ENCODE assay signal across 14 cellular contexts in genomic region chr19:17467471-17468301, GRCh38. TPM values are rescaled to one million over a fixed set of nuclear protein-coding genes. Genes with fewer than 3 reads are reported as not detected.
DNase-seq lines count a peak whose midpoint lies in the region; ATAC-seq and TF ChIP-seq lines count a peak whose summit lies in the region.
"Had no signal": no experiment of that assay in that cellular context is flagged by ENCODE, and none has a peak within 500 bp of the region (broad histone marks: within the 10 kb centered on the region; RNA-seq: fewer than 3 reads in every experiment).

No MANE protein-coding gene starts in this region.

- H3K36me3 ChIP-seq in HEK293 (ENCODE audit: control insufficient read depth in 2 of 2, insufficient read depth in 1 of 2, low read length in 2 of 2) (no peaks in the 10 kb centered on the region), parathyroid adenoma (ENCODE audit: control insufficient read depth, insufficient read depth, low read length) (no peaks in the 10 kb centered on the region), brain microvascular endothelial cell (replicated peaks) (no peaks in the 10 kb centered on the region)
- H3K36me3 ChIP-seq: Peyer's patch had no signal

- TF ChIP-seq CTCF in 22Rv1 (IDR thresholded peaks at IDR 0.05) (no peak), HEK293 (tag by site-specific recombination; IDR thresholded peaks at IDR 0.05) (no peak), dorsolateral prefrontal cortex (IDR thresholded peaks at IDR 0.05 in 54 of 56, conservative IDR thresholded peaks at IDR 0.05 in 2 of 56; ENCODE audit: low read depth in 1 of 56, partially characterized antibody in 56 of 56) (no peak), parathyroid adenoma (IDR thresholded peaks at IDR 0.05) (no peak), brain microvascular endothelial cell (IDR thresholded peaks at IDR 0.05; ENCODE audit: low read depth, low read length, missing control alignments) (no peak)

- no peaks in the 10 kb centered on the region for H3K9me3 Mint-ChIP-seq in stimulated activated naive B cell treated with anti-CD40 and anti-IgM and Interleukin-4, amounts not matched to agents 10 μg/mL and 1 μg/mL and 100 μg/mL, for 72 hours
- H3K9me3 Mint-ChIP-seq: activated naive CD4-positive, alpha-beta T cell treated with anti-CD3 and anti-CD28 coated beads, Interleukin-2, amount 50 U/mL, for 24 hours had no signal

- H3K27me3 Mint-ChIP-seq in stimulated activated naive B cell treated with anti-CD40 and anti-IgM and Interleukin-4, amounts not matched to agents 10 μg/mL and 1 μg/mL and 100 μg/mL, for 72 hours: peaks cover 4 to 7% of the 10 kb centered on the region in 2 donors
- H3K27me3 Mint-ChIP-seq: activated naive CD4-positive, alpha-beta T cell treated with anti-CD3 and anti-CD28 coated beads, Interleukin-2, amount 50 U/mL, for 24 hours had no signal

- no peak for ATAC-seq in stimulated activated naive B cell treated with anti-CD40 and anti-IgM and Interleukin-4, amounts not matched to agents 10 μg/mL and 1 μg/mL and 100 μg/mL, for 72 hours (replicated peaks)
- no peak for ATAC-seq in HG02973 (IDR thresholded peaks at IDR 0.05; ENCODE audit: unreplicated experiment)

- H3K4me1 ChIP-seq in HEK293 (ENCODE audit: control insufficient read depth, insufficient read depth, low read length) (peaks cover 6% of the 10 kb centered on the region; the same call in 1 of the 2 replicates), parathyroid adenoma (peaks cover 12% of the 10 kb centered on the region)

- H3K9ac ChIP-seq in parathyroid adenoma: no peak overlapping the region

- in situ Hi-C loops in brain microvascular endothelial cell (cut with HindIII; ENCODE audit: low pct_ligation_motif_present, low sequenced_read_pairs): no loop called here

- H3K4me3 Mint-ChIP-seq in stimulated activated naive B cell treated with anti-CD40 and anti-IgM and Interleukin-4, amounts not matched to agents 10 μg/mL and 1 μg/mL and 100 μg/mL, for 72 hours: no peak overlapping the region

- H3K4me1 Mint-ChIP-seq in stimulated activated naive B cell treated with anti-CD40 and anti-IgM and Interleukin-4, amounts not matched to agents 10 μg/mL and 1 μg/mL and 100 μg/mL, for 72 hours: peaks cover 31 to 49% of the 10 kb centered on the region in 2 donors

- H3K27ac Mint-ChIP-seq in stimulated activated naive B cell treated with anti-CD40 and anti-IgM and Interleukin-4, amounts not matched to agents 10 μg/mL and 1 μg/mL and 100 μg/mL, for 72 hours: no peak overlapping the region

- H3K9me3 ChIP-seq in HEK293 (ENCODE audit: control insufficient read depth, insufficient read depth, low read depth, low read length) (no peaks in the 10 kb centered on the region), parathyroid adenoma (ENCODE audit: control insufficient read depth, low read length) (no peaks in the 10 kb centered on the region)
- H3K9me3 ChIP-seq: Peyer's patch had no signal

- H3K27ac ChIP-seq in 22Rv1: peak overlapping the region; percentile 83
- H3K27ac ChIP-seq in HEK293 (ENCODE audit: extremely low read depth, low read depth, low read length): no peak overlapping the region
- H3K27ac ChIP-seq in dorsolateral prefrontal cortex: peak overlapping the region in 54 of 59 donors; percentile 21 to 99 (median 89)
- peak overlapping the region; percentile 91 for H3K27ac ChIP-seq in parathyroid adenoma
- no peak overlapping the region for H3K27ac ChIP-seq in brain microvascular endothelial cell

- peak overlapping the region; percentile 73 for H2AFZ ChIP-seq in parathyroid adenoma

- peak overlapping the region; percentile 88 for H3K4me2 ChIP-seq in parathyroid adenoma (ENCODE audit: low read length)

- H3K27me3 ChIP-seq in dorsolateral prefrontal cortex: no peaks in the 10 kb centered on the region
- H3K27me3 ChIP-seq in parathyroid adenoma (ENCODE audit: control insufficient read depth, insufficient read depth, low read length): no peaks in the 10 kb centered on the region
- H3K27me3 ChIP-seq in brain microvascular endothelial cell (replicated peaks): no peaks in the 10 kb centered on the region
- H3K27me3 ChIP-seq: Peyer's patch had no signal

- POLR2A ChIA-PET in HEK293 (lab: Yijun Ruan, JAX): interaction anchor here (0.6 kb wide), 1 partner anchor 28 kb away, joined by 3 read pairs; no protein-coding TSS in a partner anchor

- DNase-seq in dorsolateral prefrontal cortex: no peak
- no peak for DNase-seq in stimulated activated naive B cell treated with anti-CD40 and anti-IgM and Interleukin-4, amounts not matched to agents 10 μg/mL and 1 μg/mL and 100 μg/mL, for 72 hours
- no peak for DNase-seq in HCEC 1CT
- DNase-seq in brain microvascular endothelial cell: no peak
- DNase-seq: NCI-H226, Peyer's patch, T-helper 2 cell had no signal

- intact Hi-C loops in dorsolateral prefrontal cortex (cut with DNase I): loop anchor here (5.0 to 10.0 kb wide), 3 partner anchors 73 to 123 kb away; partner anchors contain the start of gene CCDC194 (in 1 of the 2)

- peaks cover 12% of the 10 kb centered on the region for H3K79me2 ChIP-seq in parathyroid adenoma

- CTCF ChIA-PET in HEK293 (lab: Yijun Ruan, JAX): interaction anchor here (0.6 to 5.5 kb wide), 6 partner anchors 9 to 392 kb away, joined by 3 to 53 read pairs (median 14); partner anchors contain the start of genes RPL18A and TMEM221

- H3K4me3 ChIP-seq in HEK293 (ENCODE audit: low read depth, low read length) (no peak overlapping the region), dorsolateral prefrontal cortex (peak overlapping the region in 39 of 59 donors; percentile 5 to 99 (median 85)), parathyroid adenoma (ENCODE audit: low read depth, low read length) (peak overlapping the region; percentile 44), brain microvascular endothelial cell (ENCODE audit: low read depth, low read length) (no peak overlapping the region)

- H3K36me3 Mint-ChIP-seq in stimulated activated naive B cell treated with anti-CD40 and anti-IgM and Interleukin-4, amounts not matched to agents 10 μg/mL and 1 μg/mL and 100 μg/mL, for 72 hours: no peaks in the 10 kb centered on the region
- H3K36me3 Mint-ChIP-seq: activated naive CD4-positive, alpha-beta T cell treated with anti-CD3 and anti-CD28 coated beads, Interleukin-2, amount 50 U/mL, for 24 hours had no signal

TF ChIP-seq in HEK293, 187 proteins besides CTCF, POLR2A, EP300 and RAD21 (continues in another document):
- TF ChIP-seq EGR2 (tag by site-specific recombination; IDR thresholded peaks at IDR 0.05; ENCODE audit: low read depth) (0 out of 2 replicates have a peak, but pooled peaks have one; percentile 12), ZBTB17 (tag by site-specific recombination; IDR thresholded peaks at IDR 0.05) (no peak; the same call in 1 of the 2 replicates), GLIS1 (tag by site-specific recombination; IDR thresholded peaks at IDR 0.05) (peak; percentile 7; the same call in 1 of the 2 replicates), KLF9 (tag by site-specific recombination; IDR thresholded peaks at IDR 0.05; ENCODE audit: low read depth) (no peak), KLF17 (tag by site-specific recombination; IDR thresholded peaks at IDR 0.05) (no peak), ZNF600 (tag by site-specific recombination; IDR thresholded peaks at IDR 0.05) (0 out of 2 replicates have a peak, but pooled peaks have one; percentile 19), ZNF239 (tag by site-specific recombination; IDR thresholded peaks at IDR 0.05) (no peak), ZBTB21 (tag by site-specific recombination; IDR thresholded peaks at IDR 0.05) (no peak), WT1 (tag by site-specific recombination; IDR thresholded peaks at IDR 0.05) (peak; percentile 73; the same call in 1 of the 2 replicates), SP2 (tag by site-specific recombination; IDR thresholded peaks at IDR 0.05) (peak; percentile 24; the same call in 1 of the 2 replicates), ZNF366 (tag by site-specific recombination; conservative IDR thresholded peaks at IDR 0.05) (peak; percentile 96), PRDM1 (tag by site-specific recombination; IDR thresholded peaks at IDR 0.05) (peak; percentile 83), ZNF398 (tag by site-specific recombination; IDR thresholded peaks at IDR 0.05) (peak; percentile 93)

RNA-seq across cellular contexts. Expression of gene SLC27A1, which starts 2.6 kb away (rescaled TPM):
- 10 to 100 TPM; 30.6 to 100.0 (median 53.6) TPM for total RNA-seq in dorsolateral prefrontal cortex

RNA-seq across cellular contexts. Expression of gene NXNL1, which starts 7.0 kb away (rescaled TPM):
- 1 to 10 TPM in 19 of 120 experiments, under 1 TPM in 32, not detected in 69; 0.38 to 3.8 (median 0.88) TPM for total RNA-seq in dorsolateral prefrontal cortex
- total RNA-seq: H1, M059J, Peyer's patch had no signal

RNA-seq across cellular contexts. Expression of gene TMEM221, which starts 19.2 kb away (rescaled TPM):
- 1 to 10 TPM; 1.2 to 7.2 (median 4.1) TPM for total RNA-seq in dorsolateral prefrontal cortex
- total RNA-seq: Peyer's patch had no signal

RNA-seq across cellular contexts. Expression of gene PGLS, which starts 43.8 kb away (rescaled TPM):
- total RNA-seq in dorsolateral prefrontal cortex: 10 to 100 TPM; 22.9 to 45.0 (median 32.6) TPM

RNA-seq across cellular contexts. Expression of gene MVB12A, which starts 47.8 kb away (rescaled TPM):
- 10 to 100 TPM; 11.0 to 32.6 (median 19.8) TPM for total RNA-seq in dorsolateral prefrontal cortex

Comparison
In these comparisons a context has a peak if more than half of its experiments do, and no peak if none do; other contexts are left out.
1. H3K27ac ChIP-seq: peak in 22Rv1 (single experiment), dorsolateral prefrontal cortex (54 of 59) and parathyroid adenoma (single experiment); none in HEK293 (single experiment) and brain microvascular endothelial cell (single experiment).
2. H3K4me3 ChIP-seq: peak in dorsolateral prefrontal cortex (39 of 59) and parathyroid adenoma (single experiment); none in HEK293 (single experiment) and brain microvascular endothelial cell (single experiment).